In genomic region chr9:16524823-16525222, GRCh38 we compare ENCODE assay signal across 34 cellular contexts.
"Had no signal": no experiment of that assay in that cellular context is flagged by ENCODE, and none has a peak within 500 bp of the region (broad histone marks: within the 10 kb centered on the region; RNA-seq: fewer than 3 reads in every experiment).

No MANE protein-coding gene starts in this region.

- H3K4me3 Mint-ChIP-seq: activated CD4-positive, alpha-beta T cell treated with anti-CD3 and anti-CD28 coated beads, Interleukin-2, amount 10 ng/mL, durations not matched to agents 24 days and 14 days; activated CD8-positive, alpha-beta T cell treated with anti-CD3 and anti-CD28 coated beads for 36 hours; activated naive CD8-positive, alpha-beta T cell treated with anti-CD3 and anti-CD28 coated beads for 36 hours; activated T-cell treated with anti-CD3 and anti-CD28 coated beads, Interleukin-2, amount 50 U/mL, for 72 hours; activated T-helper 17 cell treated with anti-CD3 and anti-CD28 coated beads, Interleukin-2, amount 50 U/mL, for 72 hours; central memory CD8-positive, alpha-beta T cell had no signal

- H3K4me3 ChIP-seq: cardiac muscle cell, Peyer's patch had no signal

- H3K9me3 Mint-ChIP-seq: activated CD4-positive, alpha-beta T cell treated with anti-CD3 and anti-CD28 coated beads, Interleukin-2, amount 10 ng/mL, durations not matched to agents 24 days and 14 days; activated CD8-positive, alpha-beta T cell treated with anti-CD3 and anti-CD28 coated beads for 36 hours; activated naive CD8-positive, alpha-beta T cell treated with anti-CD3 and anti-CD28 coated beads for 36 hours had no signal

- H3K27ac Mint-ChIP-seq: activated CD4-positive, alpha-beta T cell treated with anti-CD3 and anti-CD28 coated beads, Interleukin-2, amount 10 ng/mL, durations not matched to agents 24 days and 14 days; activated CD8-positive, alpha-beta T cell treated with anti-CD3 and anti-CD28 coated beads for 36 hours; activated naive CD8-positive, alpha-beta T cell treated with anti-CD3 and anti-CD28 coated beads for 36 hours; activated T-cell treated with anti-CD3 and anti-CD28 coated beads, Interleukin-2, amount 50 U/mL, for 72 hours; activated T-helper 17 cell treated with anti-CD3 and anti-CD28 coated beads, Interleukin-2, amount 50 U/mL, for 72 hours had no signal

- H3K4me1 Mint-ChIP-seq: activated CD4-positive, alpha-beta T cell treated with anti-CD3 and anti-CD28 coated beads, Interleukin-2, amount 10 ng/mL, durations not matched to agents 24 days and 14 days; activated naive CD8-positive, alpha-beta T cell treated with anti-CD3 and anti-CD28 coated beads for 36 hours; activated T-helper 17 cell treated with anti-CD3 and anti-CD28 coated beads, Interleukin-2, amount 50 U/mL, for 72 hours; central memory CD8-positive, alpha-beta T cell had no signal

- H3K27ac ChIP-seq: cardiac muscle cell, Peyer's patch, RWPE1, WERI-Rb-1 had no signal

- H3K4me1 ChIP-seq: Peyer's patch had no signal

- DNase-seq: activated CD4-positive, alpha-beta T cell treated with anti-CD3 and anti-CD28 coated beads, Interleukin-2, amount 10 ng/mL, durations not matched to agents 24 days and 14 days; activated CD4-positive, alpha-beta T cell treated with anti-CD3 and anti-CD28 coated beads, Interleukin-2, amount 50 U/mL, for 4 hours; activated CD8-positive, alpha-beta T cell treated with anti-CD3 and anti-CD28 coated beads for 36 hours; activated effector memory CD4-positive, alpha-beta T cell treated with anti-CD3 and anti-CD28 coated beads, Interleukin-2, amount 50 U/mL, for 16 hours; activated naive CD4-positive, alpha-beta T cell; activated naive CD4-positive, alpha-beta T cell treated with anti-CD3 and anti-CD28 coated beads, Interleukin-2, amount 50 U/mL, for 16 hours; activated naive CD8-positive, alpha-beta T cell treated with anti-CD3 and anti-CD28 coated beads for 36 hours; activated T-cell treated with anti-CD3 and anti-CD28 coated beads, Interleukin-2, amount 50 U/mL, for 1 hour; activated T-cell treated with anti-CD3 and anti-CD28 coated beads, Interleukin-2, amount 50 U/mL, for 72 hours; amniotic stem cell; aorta; Karpas-422; NCI-H1105; NCI-H1417 treated with DMSO at 0.1 percent for 48 hours; NCI-H187 treated with DMSO at 0.1 percent for 48 hours; NCI-H2081; NCI-H2171 treated with DMSO at 0.1 percent for 48 hours; NCI-H2227 treated with DMSO at 0.1 percent for 48 hours; NCI-H446; NCI-H510A treated with DMSO at 0.1 percent for 48 hours; NCI-H82; PC-3; Peyer's patch; SIG-M5; SW 1271; T-helper 1 cell; T-helper 2 cell; T-helper 9 cell; WERI-Rb-1 had no signal

- H3K36me3 ChIP-seq: cardiac muscle cell, Peyer's patch, WERI-Rb-1 had no signal

- H3K36me3 Mint-ChIP-seq: activated naive CD8-positive, alpha-beta T cell treated with anti-CD3 and anti-CD28 coated beads for 36 hours had no signal

- ATAC-seq: activated CD8-positive, alpha-beta T cell treated with anti-CD3 and anti-CD28 coated beads for 36 hours; activated T-cell treated with anti-CD3 and anti-CD28 coated beads, Interleukin-2, amount 50 U/mL, for 72 hours; activated T-helper 17 cell treated with anti-CD3 and anti-CD28 coated beads, Interleukin-2, amount 50 U/mL, for 72 hours; PC-3; Right ventricle myocardium inferior had no signal

- H3K9me3 ChIP-seq: Peyer's patch had no signal

- H3K27me3 Mint-ChIP-seq: activated CD4-positive, alpha-beta T cell treated with anti-CD3 and anti-CD28 coated beads, Interleukin-2, amount 10 ng/mL, durations not matched to agents 24 days and 14 days; activated T-helper 17 cell treated with anti-CD3 and anti-CD28 coated beads, Interleukin-2, amount 50 U/mL, for 72 hours; central memory CD8-positive, alpha-beta T cell had no signal

- H3K27me3 ChIP-seq: cardiac muscle cell, Peyer's patch had no signal
